Comparison of ENCODE assay signal across 8 cellular contexts in the genomic region with DNA sequence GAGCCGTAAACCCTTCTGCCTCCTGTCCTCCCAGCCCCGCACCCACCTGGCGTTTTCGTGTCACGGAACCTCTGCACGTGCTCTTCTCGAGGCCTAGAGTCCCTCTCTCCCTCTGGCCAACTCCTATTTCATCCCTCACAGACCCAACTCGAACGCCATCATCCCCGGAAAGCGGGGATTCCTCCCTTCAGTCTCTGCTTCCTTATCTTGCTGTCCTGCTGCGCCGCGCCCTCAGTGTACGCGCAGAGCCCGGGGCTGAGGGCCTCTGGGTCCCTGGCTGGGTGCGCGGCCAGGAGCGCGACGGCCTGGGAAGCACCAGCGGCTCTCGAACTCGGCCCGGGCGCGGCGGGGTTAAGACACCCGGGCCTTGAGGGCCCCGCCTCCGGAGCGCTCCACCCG. TPM values are rescaled to one million over a fixed set of nuclear protein-coding genes. Genes with fewer than 3 reads are reported as not detected.
DNase-seq lines count a peak whose midpoint lies in the region; ATAC-seq and TF ChIP-seq lines count a peak whose summit lies in the region.

No MANE protein-coding gene starts in this region.

- H3K27me3 Mint-ChIP-seq in Calu3 (ENCODE audit: unreplicated experiment) = no peaks in the 10 kb centered on the region
- H3K27me3 Mint-ChIP-seq in activated CD4-positive, alpha-beta T cell treated with anti-CD3 and anti-CD28 coated beads, Interleukin-2, amount 10 ng/mL, durations not matched to agents 24 days and 14 days = no peaks in the 10 kb centered on the region

- peak overlapping the region; percentile 52 for H3K27ac Mint-ChIP-seq in Calu3 (ENCODE audit: unreplicated experiment)
- peak overlapping the region; percentile 100 for H3K27ac Mint-ChIP-seq in activated CD4-positive, alpha-beta T cell treated with anti-CD3 and anti-CD28 coated beads, Interleukin-2, amount 10 ng/mL, durations not matched to agents 24 days and 14 days

- H3K36me3 ChIP-seq in neural cell (ENCODE audit: insufficient read depth, low read length) (no peaks in the 10 kb centered on the region), vagina (peaks cover 0 to 14% of the 10 kb centered on the region in 2 donors)

- no peak for TF ChIP-seq CTCF in Calu3 (IDR thresholded peaks at IDR 0.05; ENCODE audit: unreplicated experiment)
- TF ChIP-seq CTCF in fibroblast of mammary gland (conservative IDR thresholded peaks at IDR 0.05; ENCODE audit: control insufficient read depth, insufficient read depth, low read depth, low read length) = no peak
- TF ChIP-seq CTCF in neural cell (IDR thresholded peaks at IDR 0.05; ENCODE audit: poor library complexity, severe bottlenecking) = no peak
- no peak for TF ChIP-seq CTCF in vagina (IDR thresholded peaks at IDR 0.05)

- peaks cover 26% of the 10 kb centered on the region for H3K4me1 Mint-ChIP-seq in Calu3 (ENCODE audit: low read depth, unreplicated experiment)
- peaks cover 38% of the 10 kb centered on the region for H3K4me1 Mint-ChIP-seq in activated CD4-positive, alpha-beta T cell treated with anti-CD3 and anti-CD28 coated beads, Interleukin-2, amount 10 ng/mL, durations not matched to agents 24 days and 14 days

- H3K27ac ChIP-seq in neural cell (ENCODE audit: low read length) = peak overlapping the region; percentile 70
- H3K27ac ChIP-seq in vagina = peak overlapping the region; percentile 95

- H3K79me2 ChIP-seq in neural cell (replicated peaks; ENCODE audit: insufficient read depth, low read length) = no peaks in the 10 kb centered on the region

- peak; percentile 42 for ATAC-seq in HG03139 (IDR thresholded peaks at IDR 0.05; ENCODE audit: unreplicated experiment)

- no TSS peak for BruUV-seq in Calu3 (replicated peaks; lab: Mats Ljungman, UMichigan)

- DNase-seq in Calu3 (peak; percentile 86), NCI-H226 (peak; percentile 55), fibroblast of mammary gland (ENCODE audit: low read depth) (peak; percentile 68), vagina (ENCODE audit: extremely low spot score in 2 of 2) (peak in 1 of 2 donors; percentile 90)
- no peak for DNase-seq in activated CD4-positive, alpha-beta T cell treated with anti-CD3 and anti-CD28 coated beads, Interleukin-2, amount 10 ng/mL, durations not matched to agents 24 days and 14 days

- peaks cover 35% of the 10 kb centered on the region for H3K36me3 Mint-ChIP-seq in Calu3 (ENCODE audit: insufficient read depth, unreplicated experiment)
- peaks cover 48% of the 10 kb centered on the region for H3K36me3 Mint-ChIP-seq in activated CD4-positive, alpha-beta T cell treated with anti-CD3 and anti-CD28 coated beads, Interleukin-2, amount 10 ng/mL, durations not matched to agents 24 days and 14 days (ENCODE audit: low read depth)

- intact Hi-C loops in Calu3 (cut with micrococcal nuclease; ENCODE audit: unreplicated experiment) = loop anchor here (5.0 kb wide), 1 partner anchor 91 kb away; no protein-coding TSS in a partner anchor
- intact Hi-C loops in activated CD4-positive, alpha-beta T cell treated with anti-CD3 and anti-CD28 coated beads, Interleukin-2, amount 10 ng/mL, durations not matched to agents 24 days and 14 days (cut with micrococcal nuclease) = loop anchor here (1.0 kb wide), 5 partner anchors 20 to 329 kb away; partner anchors contain the start of gene FCHSD2
- intact Hi-C loops in vagina (cut with DNase I) = no loop called here

- H3K9me2 ChIP-seq in neural cell (ENCODE audit: insufficient read depth, low read length) = no peaks in the 10 kb centered on the region

- no peak for TF ChIP-seq EP300 in neural cell (conservative IDR thresholded peaks at IDR 0.05; ENCODE audit: poor library complexity, severe bottlenecking)

- peak overlapping the region; percentile 80 for H2AFZ ChIP-seq in neural cell (ENCODE audit: low read depth, low read length)

- peaks cover 43% of the 10 kb centered on the region for H3K4me1 ChIP-seq in vagina

- no peaks in the 10 kb centered on the region for H3K9me3 ChIP-seq in neural cell (ENCODE audit: low read length)
- no peaks in the 10 kb centered on the region for H3K9me3 ChIP-seq in vagina

- peak overlapping the region; percentile 88 for H3K4me3 Mint-ChIP-seq in Calu3 (ENCODE audit: low read depth, unreplicated experiment)
- H3K4me3 Mint-ChIP-seq in activated CD4-positive, alpha-beta T cell treated with anti-CD3 and anti-CD28 coated beads, Interleukin-2, amount 10 ng/mL, durations not matched to agents 24 days and 14 days = peak overlapping the region; percentile 92

- CTCF ChIA-PET in Calu3 (lab: Charles Lee) = interaction anchor here (1.4 to 1.6 kb wide), 2 partner anchors 89 to 130 kb away, joined by 5 to 16 read pairs; no protein-coding TSS in a partner anchor

- H3K9me3 Mint-ChIP-seq in Calu3 (ENCODE audit: low read depth, unreplicated experiment) = no peaks in the 10 kb centered on the region
- H3K9me3 Mint-ChIP-seq in activated CD4-positive, alpha-beta T cell treated with anti-CD3 and anti-CD28 coated beads, Interleukin-2, amount 10 ng/mL, durations not matched to agents 24 days and 14 days = no peaks in the 10 kb centered on the region

- no peaks in the 10 kb centered on the region for H3K27me3 ChIP-seq in neural cell (ENCODE audit: insufficient read depth, low read depth, low read length)
- no peaks in the 10 kb centered on the region for H3K27me3 ChIP-seq in vagina

- H3K4me2 ChIP-seq in neural cell (ENCODE audit: low read length) = peak overlapping the region; percentile 76

- no peaks in the 10 kb centered on the region for H3F3A ChIP-seq in neural cell (ENCODE audit: insufficient read depth, low read length, poor library complexity, severe bottlenecking)

- no peaks in the 10 kb centered on the region for H4K20me1 ChIP-seq in neural cell (ENCODE audit: insufficient read depth)

- H3K9ac ChIP-seq in neural cell (ENCODE audit: low read length) = peak overlapping the region; percentile 85

- peak overlapping the region; percentile 73 for H3K4me3 ChIP-seq in fibroblast of mammary gland (ENCODE audit: control insufficient read depth, low read depth, low read length)
- peak overlapping the region; percentile 96 for H3K4me3 ChIP-seq in neural cell (ENCODE audit: low read length)
- H3K4me3 ChIP-seq in vagina = peak overlapping the region; percentile 81 to 95

- TF ChIP-seq POLR2A in GM19099 (IDR thresholded peaks at IDR 0.05; ENCODE audit: extremely low read depth, insufficient read length, low read depth) (peak; percentile 93), vagina (IDR thresholded peaks at IDR 0.05) (peak in 1 of 2 donors; percentile 36)

- TF ChIP-seq RAD21 in neural cell (conservative IDR thresholded peaks at IDR 0.05) = no peak

TF ChIP-seq in neural cell, 6 proteins besides CTCF, POLR2A, EP300 and RAD21:
- TF ChIP-seq TAF1 (IDR thresholded peaks at IDR 0.05; ENCODE audit: low read depth) (peak; percentile 44), POLR2AphosphoS5 (IDR thresholded peaks at IDR 0.05) (no peak), MXI1 (conservative IDR thresholded peaks at IDR 0.05; ENCODE audit: poor library complexity, severe bottlenecking) (no peak)

RNA-seq across cellular contexts. Expression of gene ATG16L2, which starts 0.5 kb away (rescaled TPM):
- total RNA-seq in Calu3 (2022) = 28.7 and 29.1 TPM in 2 replicates
- total RNA-seq in activated CD4-positive, alpha-beta T cell treated with anti-CD3 and anti-CD28 coated beads, Interleukin-2, amount 10 ng/mL, durations not matched to agents 24 days and 14 days = 74.1 and 75.8 TPM in 2 replicates
- 9.4 and 10.6 TPM in 2 replicates for polyA plus RNA-seq in neural cell
- 3.2 and 6.3 TPM in 2 replicates for polyA minus RNA-seq in neural cell
- total RNA-seq in vagina = 32.2 TPM

RNA-seq across cellular contexts. Expression of gene STARD10, which starts 19.9 kb away (rescaled TPM):
- total RNA-seq in Calu3 (2022) (55.1 and 68.9 TPM in 2 replicates), vagina (75.9 TPM)
- 16.3 and 17.2 TPM in 2 replicates for total RNA-seq in activated CD4-positive, alpha-beta T cell treated with anti-CD3 and anti-CD28 coated beads, Interleukin-2, amount 10 ng/mL, durations not matched to agents 24 days and 14 days
- polyA plus RNA-seq in neural cell = 24.1 and 29.0 TPM in 2 replicates
- polyA minus RNA-seq in neural cell = 22.2 and 22.3 TPM in 2 replicates
